33 cellular contexts compared by ENCODE assay signal in genomic region chr19:50497030-50497420, GRCh38. TPM values are rescaled to one million over a fixed set of nuclear protein-coding genes. Genes with fewer than 3 reads are reported as not detected.
DNase-seq lines count a peak whose midpoint lies in the region; ATAC-seq, FAIRE-seq and TF ChIP-seq lines count a peak whose summit lies in the region.
"Had no signal": no experiment of that assay in that cellular context is flagged by ENCODE, and none has a peak within 500 bp of the region (broad histone marks: within the 10 kb centered on the region; RNA-seq: fewer than 3 reads in every experiment).

No MANE protein-coding gene starts in this region.

- no peak overlapping the region for H3K18ac ChIP-seq in mesendoderm (ENCODE audit: low read length)

- ATAC-seq in gastrocnemius medialis (no peak), gastroesophageal sphincter (no peak), HG02870 (IDR thresholded peaks at IDR 0.05; ENCODE audit: unreplicated experiment) (no peak), HG03520 (IDR thresholded peaks at IDR 0.05; ENCODE audit: unreplicated experiment) (no peak)
- ATAC-seq: activated T-cell treated with anti-CD3 and anti-CD28 coated beads, Interleukin-2, amount 50 U/mL, for 72 hours; GM12878; stimulated activated naive CD8-positive, alpha-beta T cell treated with anti-CD3 and anti-CD28 coated beads, Interleukin-15, Interleukin-2, amounts not matched to agents 100 U/mL and 50 U/mL, for 24 hours; T-cell had no signal

- H3K27ac ChIP-seq in dorsolateral prefrontal cortex = peak overlapping the region; percentile 79 to 100 (median 97)
- no peak overlapping the region for H3K27ac ChIP-seq in mesendoderm (ENCODE audit: low read depth, low read length)
- peak overlapping the region; percentile 97 to 100 (median 97) for H3K27ac ChIP-seq in gastrocnemius medialis
- no peak overlapping the region for H3K27ac ChIP-seq in gastroesophageal sphincter
- H3K27ac ChIP-seq: A549, esophagus squamous epithelium, left lung, parathyroid adenoma, sigmoid colon, SJSA1, tibial artery had no signal

- H3K27me3 ChIP-seq in dorsolateral prefrontal cortex = peaks cover 0 to 7% (median 0%) of the 10 kb centered on the region in 45 donors
- peaks cover 5% of the 10 kb centered on the region for H3K27me3 ChIP-seq in mesendoderm (ENCODE audit: insufficient read depth, low read length, poor library complexity)
- no peaks in the 10 kb centered on the region for H3K27me3 ChIP-seq in gastrocnemius medialis
- no peaks in the 10 kb centered on the region for H3K27me3 ChIP-seq in gastroesophageal sphincter
- H3K27me3 ChIP-seq: esophagus squamous epithelium, left lung had no signal

- H2BK120ac ChIP-seq in mesendoderm (ENCODE audit: low read depth, low read length) = no peak overlapping the region

- H3K9me3 ChIP-seq in gastrocnemius medialis (no peaks in the 10 kb centered on the region), gastroesophageal sphincter (no peaks in the 10 kb centered on the region)
- H3K9me3 ChIP-seq: A549, esophagus squamous epithelium, left lung, sigmoid colon, SJSA1, tibial artery had no signal

- FAIRE-seq in GM12891 (lab: Jason Lieb, UNC) = no peak
- FAIRE-seq: A549, bronchial epithelial cell, endometrium, GM12878, H1, RCC 7860 had no signal

- in situ Hi-C loops in gastrocnemius medialis (cut with MboI; ENCODE audit: low sequenced_read_pairs in 4 of 4) = no loop called here

- TF ChIP-seq CTCF in dorsolateral prefrontal cortex (IDR thresholded peaks at IDR 0.05 in 54 of 56, conservative IDR thresholded peaks at IDR 0.05 in 2 of 56; ENCODE audit: low read depth in 1 of 56, partially characterized antibody in 56 of 56) (peak in 6 of 56 donors; percentile 1 to 15 (median 4)), gastrocnemius medialis (IDR thresholded peaks at IDR 0.05 in 4 of 5, conservative IDR thresholded peaks at IDR 0.05 in 1 of 5) (no peak), gastroesophageal sphincter (IDR thresholded peaks at IDR 0.05) (no peak)

- no peak overlapping the region for H4K8ac ChIP-seq in mesendoderm (ENCODE audit: low read depth, low read length)

- no peak overlapping the region for H2AK5ac ChIP-seq in mesendoderm (ENCODE audit: low read length)

- no peak overlapping the region for H2BK5ac ChIP-seq in mesendoderm (ENCODE audit: low read length)

- DNase-seq in D341Med (ENCODE audit: low spot score) (peak; percentile 55), dorsolateral prefrontal cortex (no peak), mesendoderm (no peak), gastrocnemius medialis (no peak), GM12891 (ENCODE audit: insufficient read length, low spot score) (no peak)
- DNase-seq: activated CD4-positive, alpha-beta T cell treated with anti-CD3 and anti-CD28 coated beads, Interleukin-2, amount 50 U/mL, for 4 hours; activated naive CD4-positive, alpha-beta T cell treated with anti-CD3 and anti-CD28 coated beads, Interleukin-2, amount 50 U/mL, for 16 hours; activated T-cell treated with anti-CD3 and anti-CD28 coated beads, Interleukin-2, amount 50 U/mL, for 72 hours; amniotic stem cell; DMS 273 treated with DMSO at 0.1 percent for 48 hours; EL; esophagus squamous epithelium; immature natural killer cell; NCI-H1105; NCI-H1930; stimulated activated naive CD8-positive, alpha-beta T cell treated with anti-CD3 and anti-CD28 coated beads, Interleukin-15, Interleukin-2, amounts not matched to agents 100 U/mL and 50 U/mL, for 24 hours; T-cell had no signal

- peak overlapping the region; percentile 42 for H3K56ac ChIP-seq in mesendoderm (ENCODE audit: low read length)

- no peak overlapping the region for H3K9ac ChIP-seq in mesendoderm (ENCODE audit: low read length)
- H3K9ac ChIP-seq: parathyroid adenoma had no signal

- H3K79me1 ChIP-seq in mesendoderm (ENCODE audit: low read length) = no peaks in the 10 kb centered on the region

- no peak overlapping the region for H3K23ac ChIP-seq in mesendoderm (ENCODE audit: low read length)

- no peaks in the 10 kb centered on the region for H3K79me2 ChIP-seq in mesendoderm (ENCODE audit: control insufficient read depth, insufficient read depth, low read length)
- H3K79me2 ChIP-seq: parathyroid adenoma had no signal

- no peaks in the 10 kb centered on the region for H3K36me3 ChIP-seq in mesendoderm (ENCODE audit: control insufficient read depth, insufficient read depth, low read length)
- no peaks in the 10 kb centered on the region for H3K36me3 ChIP-seq in gastrocnemius medialis
- no peaks in the 10 kb centered on the region for H3K36me3 ChIP-seq in gastroesophageal sphincter
- H3K36me3 ChIP-seq: esophagus squamous epithelium, left lung, sigmoid colon, SJSA1, tibial artery had no signal

- no peak for TF ChIP-seq EP300 in gastroesophageal sphincter (IDR thresholded peaks at IDR 0.05)

- WGBS in mesendoderm (ENCODE audit: extremely low coverage, insufficient coverage, low lambda C conversion rate) = no CpG with 5 or more reads among the region's 8 CpGs
- 32 to 59% methylated on average over 3 to 4 of the region's 8 CpGs for WGBS in gastroesophageal sphincter (ENCODE audit: low coverage in 1 of 2), 2 donors

- intact Hi-C loops in dorsolateral prefrontal cortex (cut with DNase I) (no loop called here), gastrocnemius medialis (cut with DNase I; ENCODE audit: low total_unique reads) (no loop called here)

- H2BK15ac ChIP-seq in mesendoderm (replicated peaks; ENCODE audit: low read depth) = no peak overlapping the region

- TF ChIP-seq POLR2A in gastrocnemius medialis (IDR thresholded peaks at IDR 0.05) = no peak
- TF ChIP-seq POLR2A in gastroesophageal sphincter (IDR thresholded peaks at IDR 0.05) = no peak
- no peak for TF ChIP-seq POLR2A in GM12891 (IDR thresholded peaks at IDR 0.05; ENCODE audit: low read depth, low read length)

- no peak overlapping the region for H4K5ac ChIP-seq in mesendoderm (ENCODE audit: low read length)

- no peak overlapping the region for H3K4me2 ChIP-seq in mesendoderm (ENCODE audit: low read length)
- H3K4me2 ChIP-seq: A549 had no signal

- H3K4ac ChIP-seq in mesendoderm (ENCODE audit: low read depth, low read length) = no peak overlapping the region

- peak overlapping the region in 52 of 59 donors; percentile 6 to 64 (median 36) for H3K4me3 ChIP-seq in dorsolateral prefrontal cortex
- H3K4me3 ChIP-seq in mesendoderm (ENCODE audit: low read length) = no peak overlapping the region
- H3K4me3 ChIP-seq in gastrocnemius medialis = peak overlapping the region; percentile 32 to 71 (median 63)
- H3K4me3 ChIP-seq in gastroesophageal sphincter = no peak overlapping the region
- H3K4me3 ChIP-seq: A549, esophagus squamous epithelium, GM12878, left lung, sigmoid colon, SJSA1, tibial artery had no signal

- no peaks in the 10 kb centered on the region for H3K4me1 ChIP-seq in mesendoderm (ENCODE audit: control insufficient read depth, low read depth, low read length)
- peaks cover 13 to 14% of the 10 kb centered on the region in 2 donors for H3K4me1 ChIP-seq in gastrocnemius medialis
- H3K4me1 ChIP-seq in gastroesophageal sphincter = peaks cover 0 to 20% (median 0%) of the 10 kb centered on the region in 3 donors
- H3K4me1 ChIP-seq: parathyroid adenoma, SJSA1, tibial artery had no signal

TF ChIP-seq in GM12891, 5 proteins besides CTCF, POLR2A, EP300 and RAD21:
- TF ChIP-seq SPI1 (IDR thresholded peaks at IDR 0.05; ENCODE audit: low read depth, low read length) = no peak
- TF ChIP-seq POU2F2 (IDR thresholded peaks at IDR 0.05; ENCODE audit: low read depth, low read length) = no peak
- TF ChIP-seq POLR2AphosphoS5 (IDR thresholded peaks at IDR 0.05; ENCODE audit: low read depth, low read length) = no peak
- TF ChIP-seq TAF1 (IDR thresholded peaks at IDR 0.05; ENCODE audit: low read depth, low read length) = no peak
- TF ChIP-seq PAX5 (IDR thresholded peaks at IDR 0.05; ENCODE audit: insufficient read depth, low read length, severe bottlenecking) = no peak

RNA-seq across cellular contexts. Expression of gene JOSD2, which starts 14.0 kb away (rescaled TPM):
- 10 to 100 TPM; 24.9 to 75.5 (median 41.2) TPM for total RNA-seq in dorsolateral prefrontal cortex
- polyA plus RNA-seq in mesendoderm (2013, experiment 1 of 2) = 2.1 TPM
- 2.2 TPM for polyA plus RNA-seq in mesendoderm (2013, experiment 2 of 2)
- 10 to 100 TPM; 22.1 to 36.9 (median 27.8) TPM for total RNA-seq in gastrocnemius medialis
- 10 to 100 TPM; 16.1 to 39.8 (median 26.1) TPM for total RNA-seq in gastroesophageal sphincter
- polyA plus RNA-seq in GM12891 (2012; ENCODE audit: low read depth, missing spikeins) = 19.6 TPM

RNA-seq across cellular contexts. Expression of gene ASPDH, which starts 16.7 kb away (rescaled TPM):
- total RNA-seq in dorsolateral prefrontal cortex (10 to 100 TPM; 16.5 to 62.5 (median 34.2) TPM), gastrocnemius medialis (not detected), gastroesophageal sphincter (not detected)
- not detected for polyA plus RNA-seq in mesendoderm (2013, experiment 1 of 2)
- not detected for polyA plus RNA-seq in mesendoderm (2013, experiment 2 of 2)
- polyA plus RNA-seq in GM12891 (2012; ENCODE audit: low read depth, missing spikeins) = 0.32 TPM
- total RNA-seq: activated T-cell treated with anti-CD3 and anti-CD28 coated beads, Interleukin-2, amount 50 U/mL, for 72 hours; bronchial epithelial cell; CD4-positive, alpha-beta memory T cell; esophagus squamous epithelium; GM12878; H1; left lung; M059J; sigmoid colon; SJSA1; T-cell had no signal
- polyA plus RNA-seq: A549; CD4-positive, alpha-beta memory T cell; GM12878; H1; immature natural killer cell; sigmoid colon had no signal

RNA-seq across cellular contexts. Expression of gene GARIN5A, which starts 20.4 kb away (rescaled TPM):
- total RNA-seq in dorsolateral prefrontal cortex (10 to 100 TPM in 28 of 120 experiments, 1 to 10 TPM in 92; 3.2 to 14.9 (median 8.0) TPM), gastrocnemius medialis (10 to 100 TPM in 1 of 4 donors, 1 to 10 TPM in 2, not detected in 1; 1.2 to 11.0 (median 1.9) TPM), gastroesophageal sphincter (1 to 10 TPM in 1 of 4 donors, under 1 TPM in 1, not detected in 2; 0.78 to 1.7 TPM)
- polyA plus RNA-seq in mesendoderm (2013, experiment 1 of 2) = 5.6 TPM
- 5.1 TPM for polyA plus RNA-seq in mesendoderm (2013, experiment 2 of 2)
- 0.33 TPM for polyA plus RNA-seq in GM12891 (2012; ENCODE audit: low read depth, missing spikeins)
- total RNA-seq: GM12878, SJSA1 had no signal

RNA-seq across cellular contexts. Expression of gene EMC10, which starts 20.7 kb away (rescaled TPM):
- total RNA-seq in dorsolateral prefrontal cortex (100 to 1,000 TPM in 14 of 120 experiments, 10 to 100 TPM in 106; 54.6 to 147 (median 79.1) TPM), gastrocnemius medialis (10 to 100 TPM; 29.2 to 67.4 (median 45.4) TPM), gastroesophageal sphincter (10 to 100 TPM; 55.5 to 75.9 (median 71.5) TPM)
- polyA plus RNA-seq in mesendoderm (2013, experiment 1 of 2) = 61.8 TPM
- polyA plus RNA-seq in mesendoderm (2013, experiment 2 of 2) = 62.8 TPM
- 50.9 TPM for polyA plus RNA-seq in GM12891 (2012; ENCODE audit: low read depth, missing spikeins)

Comparison
In these comparisons a context has a peak if more than half of its experiments do, and no peak if none do; other contexts are left out.
1. H3K27ac ChIP-seq: peak in dorsolateral prefrontal cortex (59 of 59) and gastrocnemius medialis (4 of 4); none in mesendoderm (single experiment) and gastroesophageal sphincter (0 of 4).
2. H3K4me3 ChIP-seq: peak in dorsolateral prefrontal cortex (52 of 59) and gastrocnemius medialis (4 of 4); none in mesendoderm (single experiment) and gastroesophageal sphincter (0 of 2).
3. RNA of gene ASPDH, which starts 16.7 kb away (total RNA-seq): 16.5 to 62.5 TPM in dorsolateral prefrontal cortex; not detected in gastrocnemius medialis and not detected in gastroesophageal sphincter; every median in the first group is over 10 times any median in the second.